In genomic region chr10:101725843-101726242, GRCh38 we compare ENCODE assay signal across 21 cellular contexts. TPM values are rescaled to one million over a fixed set of nuclear protein-coding genes. Genes with fewer than 3 reads are reported as not detected.
DNase-seq lines count a peak whose midpoint lies in the region; ATAC-seq, FAIRE-seq and TF ChIP-seq lines count a peak whose summit lies in the region.
"Had no signal": no experiment of that assay in that cellular context is flagged by ENCODE, and none has a peak within 500 bp of the region (broad histone marks: within the 10 kb centered on the region; RNA-seq: fewer than 3 reads in every experiment).

No MANE protein-coding gene starts in this region.

- H3K4me1 Mint-ChIP-seq in natural killer cell treated with Interleukin-12 subunit alpha and Interleukin-12 subunit beta and Interleukin-15 and Interleukin-18, amount 100 ng/mL, for 72 hours (ENCODE audit: low read depth in 2 of 2), result no peaks in the 10 kb centered on the region

- FAIRE-seq in H54 (lab: Jason Lieb, UNC), result no peak
- FAIRE-seq: D721Med, RCC 7860 had no signal

- no peaks in the 10 kb centered on the region for H3K36me3 Mint-ChIP-seq in natural killer cell treated with Interleukin-12 subunit alpha and Interleukin-12 subunit beta and Interleukin-15 and Interleukin-18, amount 100 ng/mL, for 72 hours
- H3K36me3 Mint-ChIP-seq: CD8-positive, alpha-beta T cell had no signal

- peaks cover 16 to 17% of the 10 kb centered on the region in 2 donors for H3K27me3 Mint-ChIP-seq in natural killer cell treated with Interleukin-12 subunit alpha and Interleukin-12 subunit beta and Interleukin-15 and Interleukin-18, amount 100 ng/mL, for 72 hours

- intact Hi-C loops in left colon (cut with DNase I, micrococcal nuclease), result no loop called here

- H3K27ac ChIP-seq in SJCRH30, result peak overlapping the region; percentile 3; the same call in 1 of the 2 replicates
- H3K27ac ChIP-seq: HL-60 had no signal

- H3K27ac Mint-ChIP-seq in natural killer cell treated with Interleukin-12 subunit alpha and Interleukin-12 subunit beta and Interleukin-15 and Interleukin-18, amount 100 ng/mL, for 72 hours, result no peak overlapping the region
- H3K27ac Mint-ChIP-seq: CD8-positive, alpha-beta T cell had no signal

- no peaks in the 10 kb centered on the region for H3K36me3 ChIP-seq in SJCRH30

- H3K9me3 Mint-ChIP-seq in natural killer cell treated with Interleukin-12 subunit alpha and Interleukin-12 subunit beta and Interleukin-15 and Interleukin-18, amount 100 ng/mL, for 72 hours, result no peaks in the 10 kb centered on the region
- H3K9me3 Mint-ChIP-seq: CD8-positive, alpha-beta T cell; H9 had no signal

- no peaks in the 10 kb centered on the region for H3K9me3 ChIP-seq in SJCRH30 (replicated peaks)
- H3K9me3 ChIP-seq: SK-N-SH had no signal

- peak; percentile 12 for DNase-seq in NCI-H2171 treated with DMSO at 0.1 percent for 48 hours (lab: John Stamatoyannopoulos, UW)
- no peak for DNase-seq in NCI-H2171 (lab: John Stamatoyannopoulos, UW)
- DNase-seq in SJCRH30, result no peak
- DNase-seq in left colon, result peak; percentile 31 to 51
- DNase-seq in activated T-cell treated with anti-CD3 and anti-CD28 coated beads, Interleukin-2, amount 50 U/mL, for 1 hour, result no peak
- DNase-seq in natural killer cell treated with Interleukin-12 subunit alpha and Interleukin-12 subunit beta and Interleukin-15 and Interleukin-18, amount 100 ng/mL, for 72 hours (ENCODE audit: low spot score), result no peak
- DNase-seq in H54 (ENCODE audit: insufficient read length, low spot score), result no peak
- DNase-seq in activated CD8-positive, alpha-beta memory T cell treated with anti-CD3 and anti-CD28 coated beads, Interleukin-2, amount 50 U/mL, for 4 hours, result no peak
- DNase-seq: CD8-positive, alpha-beta T cell; GF-D8; H9; NCI-H1436 treated with DMSO at 0.1 percent for 48 hours; NCI-H2081 treated with DMSO at 0.1 percent for 48 hours; NCI-H2227 treated with DMSO at 0.1 percent for 48 hours; Right ventricle myocardium superior; SK-N-SH; T-helper 1 cell had no signal

- H3K4me1 ChIP-seq in SJCRH30, result peaks cover 20% of the 10 kb centered on the region

- peak; percentile 98 for ATAC-seq in left colon
- no peak for ATAC-seq in natural killer cell treated with Interleukin-12 subunit alpha and Interleukin-12 subunit beta and Interleukin-15 and Interleukin-18, amount 100 ng/mL, for 72 hours
- ATAC-seq: CD8-positive, alpha-beta T cell had no signal

- H3K4me3 ChIP-seq in SJCRH30, result no peak overlapping the region

- TF ChIP-seq POLR2A in H54 (IDR thresholded peaks at IDR 0.05; ENCODE audit: low read depth, low read length), result no peak

- no peaks in the 10 kb centered on the region for H3K27me3 ChIP-seq in SJCRH30

- no peak overlapping the region for H3K4me3 Mint-ChIP-seq in natural killer cell treated with Interleukin-12 subunit alpha and Interleukin-12 subunit beta and Interleukin-15 and Interleukin-18, amount 100 ng/mL, for 72 hours
- H3K4me3 Mint-ChIP-seq: CD8-positive, alpha-beta T cell; H9 had no signal

RNA-seq across cellular contexts. Expression of gene FBXW4, which starts 30.9 kb away (rescaled TPM):
- 38.4 and 39.9 TPM in 2 replicates for total RNA-seq in SJCRH30 (2014; rRNA removed; shearing (Covaris generic))
- 10 to 100 TPM; 57.3 to 57.5 TPM for total RNA-seq in left colon
- total RNA-seq in natural killer cell treated with Interleukin-12 subunit alpha and Interleukin-12 subunit beta and Interleukin-15 and Interleukin-18, amount 100 ng/mL, for 72 hours, result 10 to 100 TPM; 45.5 to 52.3 TPM

RNA-seq across cellular contexts. Expression of gene FGF8, which starts 50.1 kb away (rescaled TPM):
- total RNA-seq in SJCRH30 (2014; rRNA removed; shearing (Covaris generic)), result 115 and 123 TPM in 2 replicates
- total RNA-seq in left colon, result not detected
- total RNA-seq in natural killer cell treated with Interleukin-12 subunit alpha and Interleukin-12 subunit beta and Interleukin-15 and Interleukin-18, amount 100 ng/mL, for 72 hours, result not detected
- total RNA-seq: A172; CD8-positive, alpha-beta T cell; Right ventricle myocardium superior had no signal

RNA-seq across cellular contexts. Expression of gene NPM3, which starts 57.4 kb away (rescaled TPM):
- total RNA-seq in SJCRH30 (2014; rRNA removed; shearing (Covaris generic)), result 238 and 287 TPM in 2 replicates
- 10 to 100 TPM; 17.9 to 22.1 TPM for total RNA-seq in left colon
- total RNA-seq in natural killer cell treated with Interleukin-12 subunit alpha and Interleukin-12 subunit beta and Interleukin-15 and Interleukin-18, amount 100 ng/mL, for 72 hours, result 100 to 1,000 TPM in 1 of 2 donors, 10 to 100 TPM in 1; 52.5 to 157 TPM

Comparison
In these comparisons a context has a peak if more than half of its experiments do, and no peak if none do; other contexts are left out.
1. DNase-seq: peak in NCI-H2171 treated with DMSO at 0.1 percent for 48 hours (single experiment) and left colon (2 of 2); none in NCI-H2171 (single experiment), SJCRH30 (0 of 2), activated T-cell treated with anti-CD3 and anti-CD28 coated beads, Interleukin-2, amount 50 U/mL, for 1 hour (single experiment), natural killer cell treated with Interleukin-12 subunit alpha and Interleukin-12 subunit beta and Interleukin-15 and Interleukin-18, amount 100 ng/mL, for 72 hours (single experiment), H54 (single experiment) and activated CD8-positive, alpha-beta memory T cell treated with anti-CD3 and anti-CD28 coated beads, Interleukin-2, amount 50 U/mL, for 4 hours (single experiment).
2. RNA of gene FGF8, which starts 50.1 kb away (total RNA-seq): 115 to 123 TPM in SJCRH30; not detected in natural killer cell treated with Interleukin-12 subunit alpha and Interleukin-12 subunit beta and Interleukin-15 and Interleukin-18, amount 100 ng/mL, for 72 hours and not detected in left colon; every median in the first group is over 10 times any median in the second.